ENCODE assay signal across 8 cellular contexts in genomic region chr4:122152699-122153328, GRCh38. TPM values are rescaled to one million over a fixed set of nuclear protein-coding genes. Genes with fewer than 3 reads are reported as not detected.
DNase-seq lines count a peak whose midpoint lies in the region; ATAC-seq lines count a peak whose summit lies in the region.

No MANE protein-coding gene starts in this region.

- peak; percentile 19 for DNase-seq in Daoy (ENCODE audit: low read depth)
- peak; percentile 8 to 50 (median 13) for DNase-seq in T-helper 2 cell
- DNase-seq in cerebellum (ENCODE audit: low spot score), result peak; percentile 41
- peak; percentile 33 for DNase-seq in kidney glomerular epithelial cell (lab: John Stamatoyannopoulos, UW)
- DNase-seq in stimulated activated CD4-positive, alpha-beta T cell treated with anti-CD3 and anti-CD28 coated beads, Interleukin-2, amount 100 ng/mL, for 48 hours, result peak; percentile 18 to 19
- DNase-seq in occipital lobe (lab: John Stamatoyannopoulos, UW), result no peak

- no peaks in the 10 kb centered on the region for H3K27me3 ChIP-seq in HUES48 (ENCODE audit: control insufficient read depth, insufficient read depth, low read length)

- peak overlapping the region; percentile 69 for H3K9ac ChIP-seq in HUES48 (ENCODE audit: low read depth, low read length)

- H3K27ac ChIP-seq in HUES48 (ENCODE audit: low read depth, low read length), result peak overlapping the region; percentile 83

- peak overlapping the region; percentile 89 for H3K4me3 ChIP-seq in HUES48 (ENCODE audit: low read depth, low read length)

- peaks cover 5% of the 10 kb centered on the region; the same call in 1 of the 2 replicates for H3K4me1 ChIP-seq in HUES48 (ENCODE audit: control insufficient read depth, insufficient read depth, low read length)

- ATAC-seq in GM21526 (IDR thresholded peaks at IDR 0.05; ENCODE audit: low FRiP score, unreplicated experiment), result peak; percentile 42

- peaks cover 23% of the 10 kb centered on the region for H3K36me3 ChIP-seq in HUES48 (ENCODE audit: control insufficient read depth, insufficient read depth, low read length)

- H3K9me3 ChIP-seq in HUES48 (ENCODE audit: control insufficient read depth, insufficient read depth, low read length), result no peaks in the 10 kb centered on the region

RNA-seq across cellular contexts. Expression of gene BLTP1, which starts 0.7 kb away (rescaled TPM):
- 7.8 and 8.1 TPM in 2 replicates for total RNA-seq in Daoy (2014; rRNA removed; shearing (Covaris generic))
- total RNA-seq in cerebellum (244 TPM), occipital lobe (234 TPM)

Comparison
In these comparisons a context has a peak if more than half of its experiments do, and no peak if none do; other contexts are left out.
1. RNA of gene BLTP1, which starts 0.7 kb away (total RNA-seq): 244 TPM in cerebellum (single experiment) and 234 TPM in occipital lobe (single experiment); 7.8 to 8.1 TPM in Daoy; every median in the first group is over 10 times any median in the second.